In genomic region chr14:67285876-67286452, GRCh38 we compare ENCODE assay signal across 8 cellular contexts. TPM values are rescaled to one million over a fixed set of nuclear protein-coding genes. Genes with fewer than 3 reads are reported as not detected.
A peak's percentile ranks its signal among the peaks of the same experiment; 100 is the strongest.
DNase-seq lines count a peak whose midpoint lies in the region; ATAC-seq and TF ChIP-seq lines count a peak whose summit lies in the region.

No MANE protein-coding gene starts in this region.

- H3K27me3 ChIP-seq in cardiac muscle cell (no peaks in the 10 kb centered on the region), brain microvascular endothelial cell (replicated peaks) (no peaks in the 10 kb centered on the region), right lobe of liver (no peaks in the 10 kb centered on the region), testis (no peaks in the 10 kb centered on the region)

- in situ Hi-C loops in brain microvascular endothelial cell (cut with HindIII; ENCODE audit: low pct_ligation_motif_present, low sequenced_read_pairs), result loop anchor here (25.0 kb wide), 1 partner anchor 124 kb away; no protein-coding TSS in a partner anchor

- peak; percentile 43 for TF ChIP-seq CTCF in cardiac muscle cell (IDR thresholded peaks at IDR 0.05; ENCODE audit: low read depth, low read length)
- TF ChIP-seq CTCF in brain microvascular endothelial cell (IDR thresholded peaks at IDR 0.05; ENCODE audit: low read depth, low read length, missing control alignments), result peak; percentile 21
- TF ChIP-seq CTCF in right lobe of liver (IDR thresholded peaks at IDR 0.05), result peak; percentile 48 to 69 (median 64)
- peak in 1 of 3 experiments; percentile 69 for TF ChIP-seq CTCF in testis (IDR thresholded peaks at IDR 0.05)

- no peaks in the 10 kb centered on the region for H3K36me3 ChIP-seq in cardiac muscle cell
- H3K36me3 ChIP-seq in brain microvascular endothelial cell (replicated peaks), result no peaks in the 10 kb centered on the region
- H3K36me3 ChIP-seq in right lobe of liver, result no peaks in the 10 kb centered on the region
- H3K36me3 ChIP-seq in testis (ENCODE audit: low read depth, missing control alignments), result no peaks in the 10 kb centered on the region

- H3K4me3 ChIP-seq in cardiac muscle cell (no peak overlapping the region), brain microvascular endothelial cell (ENCODE audit: low read depth, low read length) (no peak overlapping the region), right lobe of liver (no peak overlapping the region), testis (no peak overlapping the region)

- no peak overlapping the region for H3K27ac ChIP-seq in cardiac muscle cell
- no peak overlapping the region for H3K27ac ChIP-seq in brain microvascular endothelial cell
- no peak overlapping the region for H3K27ac ChIP-seq in right lobe of liver
- H3K27ac ChIP-seq in testis, result no peak overlapping the region

- ATAC-seq in left cardiac atrium (no peak), right lobe of liver (peak in 3 of 4 donors; percentile 48 to 53 (median 53)), HG03025 (IDR thresholded peaks at IDR 0.05; ENCODE audit: low FRiP score, unreplicated experiment) (no peak), GM18519 (IDR thresholded peaks at IDR 0.05; ENCODE audit: low FRiP score, unreplicated experiment) (no peak)

- H3K9me3 ChIP-seq in cardiac muscle cell (ENCODE audit: low read depth) (no peaks in the 10 kb centered on the region), right lobe of liver (no peaks in the 10 kb centered on the region), testis (no peaks in the 10 kb centered on the region)

- intact Hi-C loops in left cardiac atrium (cut with DNase I) (loop anchor here (1.0 to 5.0 kb wide), 2 partner anchors 119 to 120 kb away; no protein-coding TSS in a partner anchor), right lobe of liver (cut with DNase I) (loop anchor here in 1 of 2 donors (10.0 kb wide), 1 partner anchor 121 kb away; no protein-coding TSS in a partner anchor), testis (cut with DNase I; ENCODE audit: low total_unique reads) (no loop called here)

- peak; percentile 72 to 74 for DNase-seq in cardiac muscle cell (ENCODE audit: low read depth in 1 of 2, low spot score in 1 of 2)
- DNase-seq in left cardiac atrium, result no peak
- peak; percentile 74 for DNase-seq in NCI-H2171 treated with DMSO at 0.1 percent for 48 hours (lab: John Stamatoyannopoulos, UW)
- no peak for DNase-seq in brain microvascular endothelial cell
- DNase-seq in right lobe of liver, result no peak
- DNase-seq in testis, result no peak

- TF ChIP-seq POLR2A in right lobe of liver (IDR thresholded peaks at IDR 0.05) (no peak), testis (IDR thresholded peaks at IDR 0.05) (no peak)

- H3K4me1 ChIP-seq in cardiac muscle cell (ENCODE audit: low read depth) (no peaks in the 10 kb centered on the region), right lobe of liver (no peaks in the 10 kb centered on the region), testis (no peaks in the 10 kb centered on the region)

- 15% methylated on average over 2 of the region's 2 CpGs for WGBS in right lobe of liver (ENCODE audit: insufficient coverage, low coverage, low lambda C conversion rate, missing lambda C conversion rate)
- 41 to 59% methylated on average over 2 of the region's 2 CpGs for WGBS in testis, 2 donors

RNA-seq across cellular contexts. Expression of gene PALS1, which starts 44.7 kb away (rescaled TPM):
- total RNA-seq in cardiac muscle cell (31.8 and 36.6 TPM in 2 replicates), left cardiac atrium (10 to 100 TPM; 13.7 to 15.9 TPM), right lobe of liver (10 to 100 TPM in 5 of 6 experiments, 1 to 10 TPM in 1; 9.7 to 15.7 (median 14.7) TPM), testis (10 to 100 TPM; 25.4 to 27.3 TPM)
- polyA plus RNA-seq in cardiac muscle cell (11.7 and 13.7 TPM in 2 replicates), testis (ENCODE audit: insufficient read depth, low read depth, low replicate concordance) (13.5 TPM)

Comparison
In these comparisons a context has a peak if more than half of its experiments do, and no peak if none do; other contexts are left out.
1. DNase-seq: peak in cardiac muscle cell (2 of 2) and NCI-H2171 treated with DMSO at 0.1 percent for 48 hours (single experiment); none in left cardiac atrium (single experiment), brain microvascular endothelial cell (single experiment), right lobe of liver (0 of 3) and testis (single experiment).
2. ATAC-seq: peak in right lobe of liver (3 of 4); none in left cardiac atrium (0 of 2), HG03025 (single experiment) and GM18519 (single experiment).